ENCODE assay signal across 5 cellular contexts in genomic region chr11:59600234-59600633, GRCh38.
"Had no signal": no experiment of that assay in that cellular context is flagged by ENCODE, and none has a peak within 500 bp of the region (broad histone marks: within the 10 kb centered on the region; RNA-seq: fewer than 3 reads in every experiment).

No MANE protein-coding gene starts in this region.

- DNase-seq: GM23248, GOT3, H7, HFFc6, IMR-90 had no signal

- H3K4me3 Mint-ChIP-seq: HFFc6 had no signal

- H3K9me3 Mint-ChIP-seq: HFFc6 had no signal
